ENCODE assay signal across 22 cellular contexts in the genomic region with DNA sequence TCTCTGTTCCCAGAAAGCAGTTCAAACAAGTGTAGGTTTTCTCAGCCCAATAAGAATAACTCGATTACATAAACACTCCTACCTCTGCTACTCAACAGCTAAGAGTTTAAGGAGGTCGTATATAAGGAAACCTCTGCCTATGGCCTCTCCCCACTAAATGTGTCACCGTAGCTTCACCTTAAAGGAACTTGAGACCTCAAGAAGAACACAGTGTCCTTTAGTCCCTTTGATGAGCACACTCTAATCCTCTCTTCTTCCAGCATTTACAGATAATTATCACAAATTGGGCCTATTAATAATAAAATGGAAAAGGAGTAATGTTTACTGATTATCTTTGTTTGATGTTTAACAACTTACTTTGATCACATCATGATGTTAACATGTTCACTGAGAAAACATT.
A peak's percentile ranks its signal among the peaks of the same experiment; 100 is the strongest.
DNase-seq lines count a peak whose midpoint lies in the region; ATAC-seq and FAIRE-seq lines count a peak whose summit lies in the region.
"Had no signal": no experiment of that assay in that cellular context is flagged by ENCODE, and none has a peak within 500 bp of the region (broad histone marks: within the 10 kb centered on the region; RNA-seq: fewer than 3 reads in every experiment).

No MANE protein-coding gene starts in this region.

- no peaks in the 10 kb centered on the region for H3K36me3 ChIP-seq in SK-N-MC (ENCODE audit: insufficient read depth, low read length)
- H3K36me3 ChIP-seq: BLaER1 had no signal

- no peaks in the 10 kb centered on the region for H3K9me3 ChIP-seq in SK-N-MC (ENCODE audit: low read depth, low read length)
- H3K9me3 ChIP-seq: A549, BLaER1 had no signal

- H3K27ac ChIP-seq in SK-N-MC: peak overlapping the region; percentile 52
- H3K27ac ChIP-seq: A549, BLaER1, GM23248 had no signal

- DNase-seq in NCI-H345 (lab: John Stamatoyannopoulos, UW): peak; percentile 33
- DNase-seq in NCI-H345 treated with DMSO at 0.1 percent for 48 hours (lab: John Stamatoyannopoulos, UW; ENCODE audit: unreplicated experiment): no peak
- peak; percentile 73 for DNase-seq in NCI-H1105 treated with DMSO at 0.1 percent for 48 hours (lab: John Stamatoyannopoulos, UW)
- DNase-seq in SK-N-MC (ENCODE audit: low read depth, low spot score): no peak
- DNase-seq in urothelium cell line (ENCODE audit: low spot score): no peak
- DNase-seq in UCSD-AML1 (lab: John Stamatoyannopoulos, UW; ENCODE audit: unreplicated experiment): no peak
- no peak for DNase-seq in iPS-NIHi7 (ENCODE audit: extremely low spot score)
- DNase-seq: CD4-positive, alpha-beta T cell; COR-L47; EL; GF-D8; GM23248; H9; HFFc6; NCI-H1694; NCI-H524 treated with DMSO at 0.1 percent for 48 hours; SW 1271; T-helper 17 cell had no signal

- no peak overlapping the region for H3K9ac ChIP-seq in SK-N-MC (ENCODE audit: insufficient read length)
- H3K9ac ChIP-seq: BLaER1, GM23248 had no signal

- no peak overlapping the region for H3K4me3 ChIP-seq in SK-N-MC
- H3K4me3 ChIP-seq: A549, BLaER1, GM23248 had no signal

- peak; percentile 13 for FAIRE-seq in urothelium cell line (lab: Jason Lieb, UNC)
- FAIRE-seq: A549 had no signal

- ATAC-seq in HG02763 (IDR thresholded peaks at IDR 0.05; ENCODE audit: unreplicated experiment): no peak
- ATAC-seq: A549, Right ventricle myocardium inferior, T-helper 17 cell had no signal

Comparison
In these comparisons a context has a peak if more than half of its experiments do, and no peak if none do; other contexts are left out.
1. DNase-seq: peak in NCI-H345 (single experiment) and NCI-H1105 treated with DMSO at 0.1 percent for 48 hours (single experiment); none in NCI-H345 treated with DMSO at 0.1 percent for 48 hours (single experiment), SK-N-MC (single experiment), urothelium cell line (single experiment), UCSD-AML1 (single experiment) and iPS-NIHi7 (single experiment).